ENCODE assay signal across 18 cellular contexts in genomic region chr2:219618733-219619122, GRCh38. TPM values are rescaled to one million over a fixed set of nuclear protein-coding genes. Genes with fewer than 3 reads are reported as not detected.
"Had no signal": no experiment of that assay in that cellular context is flagged by ENCODE, and none has a peak within 500 bp of the region (broad histone marks: within the 10 kb centered on the region; RNA-seq: fewer than 3 reads in every experiment).

No MANE protein-coding gene starts in this region.

- H3K27ac ChIP-seq: dorsolateral prefrontal cortex, right lobe of liver, tibial artery, upper lobe of left lung, uterus had no signal

- H3K27me3 ChIP-seq: dorsolateral prefrontal cortex, right lobe of liver, tibial artery, upper lobe of left lung, uterus had no signal

- ATAC-seq: mucosa of descending colon; naive thymus-derived CD8-positive, alpha-beta T cell; stimulated activated effector memory CD8-positive, alpha-beta T cell treated with anti-CD3 and anti-CD28 coated beads, Interleukin-12 subunit alpha, Interleukin-12 subunit beta, amount 100 ng/mL, for 72 hours had no signal

- H3K9me3 ChIP-seq: mucosa of descending colon, right lobe of liver, tibial artery, upper lobe of left lung, uterus had no signal

- H3K36me3 Mint-ChIP-seq: stimulated activated effector memory CD8-positive, alpha-beta T cell treated with anti-CD3 and anti-CD28 coated beads, Interleukin-12 subunit alpha, Interleukin-12 subunit beta, amount 100 ng/mL, for 72 hours had no signal

- H3K27ac Mint-ChIP-seq: naive thymus-derived CD8-positive, alpha-beta T cell; progenitor cell of endocrine pancreas; stimulated activated effector memory CD8-positive, alpha-beta T cell treated with anti-CD3 and anti-CD28 coated beads, Interleukin-12 subunit alpha, Interleukin-12 subunit beta, amount 100 ng/mL, for 72 hours; stimulated activated naive CD8-positive, alpha-beta T cell treated with anti-CD3 and anti-CD28 coated beads, Interleukin-15, Interleukin-2, amounts not matched to agents 100 ng/mL and 50 ng/mL, for 24 hours had no signal

- DNase-seq: cortex of kidney; dorsolateral prefrontal cortex; effector CD8-positive, alpha-beta T cell; foreskin melanocyte; islet precursor cell; mucosa of descending colon; naive thymus-derived CD8-positive, alpha-beta T cell; stimulated activated CD4-positive, alpha-beta T cell treated with anti-CD3 and anti-CD28 coated beads, Interleukin-4, amount 100 ng/mL, for 1 hour; stimulated activated CD8-positive, alpha-beta memory T cell treated with anti-CD3 and anti-CD28 coated beads, Interleukin-4, amount 100 ng/mL, for 48 hours; tibial artery; upper lobe of left lung had no signal

- H3K4me3 ChIP-seq: dorsolateral prefrontal cortex, mucosa of descending colon, right lobe of liver, tibial artery, upper lobe of left lung, uterus had no signal

- H3K36me3 ChIP-seq: uterus had no signal

- H3K4me3 Mint-ChIP-seq: naive thymus-derived CD8-positive, alpha-beta T cell; neural crest cell; stimulated activated effector memory CD8-positive, alpha-beta T cell treated with anti-CD3 and anti-CD28 coated beads, Interleukin-12 subunit alpha, Interleukin-12 subunit beta, amount 100 ng/mL, for 72 hours; stimulated activated naive CD8-positive, alpha-beta T cell treated with anti-CD3 and anti-CD28 coated beads, Interleukin-15, Interleukin-2, amounts not matched to agents 100 ng/mL and 50 ng/mL, for 24 hours had no signal

- H3K9me3 Mint-ChIP-seq: naive thymus-derived CD8-positive, alpha-beta T cell; neural crest cell; stimulated activated effector memory CD8-positive, alpha-beta T cell treated with anti-CD3 and anti-CD28 coated beads, Interleukin-12 subunit alpha, Interleukin-12 subunit beta, amount 100 ng/mL, for 72 hours; stimulated activated naive CD8-positive, alpha-beta T cell treated with anti-CD3 and anti-CD28 coated beads, Interleukin-15, Interleukin-2, amounts not matched to agents 100 ng/mL and 50 ng/mL, for 24 hours had no signal

- H3K4me1 ChIP-seq: right lobe of liver, tibial artery, upper lobe of left lung, uterus had no signal

- H3K27me3 Mint-ChIP-seq: stimulated activated naive CD8-positive, alpha-beta T cell treated with anti-CD3 and anti-CD28 coated beads, Interleukin-15, Interleukin-2, amounts not matched to agents 100 ng/mL and 50 ng/mL, for 24 hours had no signal

- H3K4me1 Mint-ChIP-seq: neural crest cell; stimulated activated effector memory CD8-positive, alpha-beta T cell treated with anti-CD3 and anti-CD28 coated beads, Interleukin-12 subunit alpha, Interleukin-12 subunit beta, amount 100 ng/mL, for 72 hours had no signal

RNA-seq across cellular contexts. Expression of gene SLC4A3, which starts 8.7 kb away (rescaled TPM):
- polyA plus RNA-seq: naive thymus-derived CD8-positive, alpha-beta T cell had no signal

RNA-seq across cellular contexts. Expression of gene INHA, which starts 46.6 kb away (rescaled TPM):
- total RNA-seq: naive thymus-derived CD8-positive, alpha-beta T cell; neural crest cell; right lobe of liver; temporal lobe had no signal
- polyA plus RNA-seq: naive thymus-derived CD8-positive, alpha-beta T cell had no signal

RNA-seq across cellular contexts. Expression of gene OBSL1, which starts 47.4 kb away (rescaled TPM):
- polyA plus RNA-seq: naive thymus-derived CD8-positive, alpha-beta T cell had no signal
